ENCODE assay signal across 21 cellular contexts in the genomic region with DNA sequence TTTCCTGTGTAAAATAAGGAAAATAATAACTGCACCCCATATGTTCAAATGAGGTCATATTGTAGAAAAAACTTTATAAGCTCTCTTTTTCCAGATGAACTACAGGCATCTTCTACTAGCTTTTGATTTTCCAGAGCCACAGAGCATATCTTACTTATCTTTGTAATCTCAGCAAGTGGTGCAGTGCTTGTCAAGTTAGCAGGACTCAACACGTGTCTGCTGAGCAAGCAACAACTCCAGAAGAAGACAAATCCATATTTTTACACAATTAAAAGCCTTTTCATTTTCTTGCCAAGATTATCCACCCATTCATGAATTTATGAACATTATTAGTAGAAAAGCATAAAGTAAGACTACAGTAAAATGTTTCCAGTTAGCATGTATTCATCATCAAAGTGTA.
"Had no signal": no experiment of that assay in that cellular context is flagged by ENCODE, and none has a peak within 500 bp of the region (broad histone marks: within the 10 kb centered on the region; RNA-seq: fewer than 3 reads in every experiment).

No MANE protein-coding gene starts in this region.

- H3K4me3 Mint-ChIP-seq: dendritic cell treated with granulocyte-macrophage colony-stimulating factor and Interleukin-4, amounts not matched to agents 40 ng/mL and 50 ng/mL, for 4 days; effector memory CD8-positive, alpha-beta T cell; natural killer cell treated with Interleukin-12 subunit alpha and Interleukin-12 subunit beta and Interleukin-15 and Interleukin-18, amount 100 ng/mL, for 72 hours had no signal

- H3K4me1 ChIP-seq: psoas muscle, right lobe of liver, spleen, stomach, transverse colon had no signal

- H3K27me3 ChIP-seq: foreskin keratinocyte, right lobe of liver, spleen, stomach, transverse colon had no signal

- FAIRE-seq: colon, islet of Langerhans had no signal

- H3K9me3 ChIP-seq: psoas muscle, right lobe of liver, spleen, stomach, thoracic aorta, transverse colon had no signal

- H3K36me3 Mint-ChIP-seq: natural killer cell treated with Interleukin-12 subunit alpha and Interleukin-12 subunit beta and Interleukin-15 and Interleukin-18, amount 100 ng/mL, for 72 hours had no signal

- DNase-seq: effector memory CD8-positive, alpha-beta T cell; head of caudate nucleus; hypothalamus; midbrain; occipital lobe; psoas muscle; retina; right lobe of liver; spleen; stimulated activated CD4-positive, alpha-beta T cell treated with anti-CD3 and anti-CD28 coated beads, Interleukin-2, amount 100 ng/mL, for 24 hours; stimulated activated naive CD4-positive, alpha-beta T cell; stomach; substantia nigra; transverse colon had no signal

- H3K4me3 ChIP-seq: psoas muscle, right lobe of liver, spleen, stomach, thoracic aorta, transverse colon had no signal

- H3K27ac Mint-ChIP-seq: dendritic cell treated with granulocyte-macrophage colony-stimulating factor and Interleukin-4, amounts not matched to agents 40 ng/mL and 50 ng/mL, for 4 days; effector memory CD8-positive, alpha-beta T cell; natural killer cell treated with Interleukin-12 subunit alpha and Interleukin-12 subunit beta and Interleukin-15 and Interleukin-18, amount 100 ng/mL, for 72 hours had no signal

- H3K27me3 Mint-ChIP-seq: dendritic cell treated with granulocyte-macrophage colony-stimulating factor and Interleukin-4, amounts not matched to agents 40 ng/mL and 50 ng/mL, for 4 days; effector memory CD8-positive, alpha-beta T cell had no signal

- ATAC-seq: effector memory CD8-positive, alpha-beta T cell; foreskin keratinocyte; left lobe of liver; natural killer cell treated with Interleukin-12 subunit alpha and Interleukin-12 subunit beta and Interleukin-15 and Interleukin-18, amount 100 ng/mL, for 72 hours; psoas muscle; right lobe of liver had no signal

- H3K36me3 ChIP-seq: right lobe of liver, spleen, stomach, thoracic aorta, transverse colon had no signal

- H3K27ac ChIP-seq: foreskin keratinocyte, psoas muscle, right lobe of liver, spleen, stomach, thoracic aorta, transverse colon had no signal

- H3K9me3 Mint-ChIP-seq: dendritic cell treated with granulocyte-macrophage colony-stimulating factor and Interleukin-4, amounts not matched to agents 40 ng/mL and 50 ng/mL, for 4 days; effector memory CD8-positive, alpha-beta T cell; natural killer cell treated with Interleukin-12 subunit alpha and Interleukin-12 subunit beta and Interleukin-15 and Interleukin-18, amount 100 ng/mL, for 72 hours had no signal
